ENCODE assay signal across 8 cellular contexts in genomic region chr16:85086347-85087291, GRCh38. TPM values are rescaled to one million over a fixed set of nuclear protein-coding genes. Genes with fewer than 3 reads are reported as not detected.
DNase-seq lines count a peak whose midpoint lies in the region; ATAC-seq and TF ChIP-seq lines count a peak whose summit lies in the region.

No MANE protein-coding gene starts in this region.

- no TSS peak for BruUV-seq in IMR-90 (replicated peaks; lab: Mats Ljungman, UMichigan)

- H3K9me1 ChIP-seq in IMR-90 (ENCODE audit: insufficient read depth, low read length) = no peaks in the 10 kb centered on the region

- CTCF ChIA-PET in IMR-90 (lab: Yijun Ruan, JAX) = interaction anchor here (0.6 to 1.0 kb wide), 2 partner anchors 81 to 110 kb away, joined by 3 to 4 read pairs; no protein-coding TSS in a partner anchor

- no peaks in the 10 kb centered on the region for H3K79me1 ChIP-seq in IMR-90 (ENCODE audit: low read depth in 1 of 2, low read length in 2 of 2)

- intact Hi-C loops in IMR-90 (cut with micrococcal nuclease) = loop anchor here (2.0 to 10.0 kb wide), 2 partner anchors 162 to 332 kb away; no protein-coding TSS in a partner anchor
- intact Hi-C loops in left cardiac atrium (cut with DNase I) = loop anchor here (10.0 kb wide), 2 partner anchors 72 to 332 kb away; partner anchors contain the start of gene ZDHHC7 (in 1 of the 2)
- intact Hi-C loops in sciatic nerve (cut with DNase I) = no loop called here

- ATAC-seq in IMR-90 (ENCODE audit: low read depth) (peak; percentile 60), left cardiac atrium (peak; percentile 66 to 67), sciatic nerve (peak; percentile 51), HG03097 (IDR thresholded peaks at IDR 0.05; ENCODE audit: low FRiP score, unreplicated experiment) (no peak)
- ATAC-seq in activated naive CD4-positive, alpha-beta T cell treated with anti-CD3 and anti-CD28 coated beads, Interleukin-2, amount 50 U/mL, for 72 hours = peak; percentile 85 to 86

- no peak overlapping the region for H3K23ac ChIP-seq in IMR-90 (ENCODE audit: low read depth, low read length)

- H3K4me1 ChIP-seq in IMR-90 (ENCODE audit: control insufficient read depth, insufficient read depth, low read length) = peaks cover 2% of the 10 kb centered on the region; the same call in 1 of the 2 replicates

- H3K9me3 ChIP-seq in IMR-90 (ENCODE audit: control insufficient read depth, insufficient read depth, low read length) = no peaks in the 10 kb centered on the region

- peak overlapping the region; percentile 47 for H2AK9ac ChIP-seq in IMR-90 (replicated peaks; ENCODE audit: low read depth, low read length, poor library complexity)

- dilution Hi-C loops in IMR-90 (cut with HindIII; ENCODE audit: low sequenced_read_pairs, unreplicated experiment) = no loop called here

- H3K27ac ChIP-seq in IMR-90 (ENCODE audit: insufficient read depth, low read length) = no peak overlapping the region

- no peak overlapping the region for H2BK5ac ChIP-seq in IMR-90 (ENCODE audit: low read depth, low read length, poor library complexity, severe bottlenecking)

- POLR2A ChIA-PET in IMR-90 (lab: Charles Lee; ENCODE audit: unreplicated experiment) = no interaction called here

- H3K14ac ChIP-seq in IMR-90 (replicated peaks; ENCODE audit: low read depth, low read length) = no peak overlapping the region

- H2BK15ac ChIP-seq in IMR-90 (ENCODE audit: low read depth, low read length) = no peak overlapping the region

- no peak overlapping the region for H2BK20ac ChIP-seq in IMR-90 (ENCODE audit: low read depth, low read length)

- H3K4ac ChIP-seq in IMR-90 (ENCODE audit: low read depth, low read length) = peak overlapping the region; percentile 2; the same call in 1 of the 2 replicates

- peak; percentile 63 for TF ChIP-seq CTCF in IMR-90 (conservative IDR thresholded peaks at IDR 0.05; ENCODE audit: low read depth, low read length)

- WGBS in IMR-90 (ENCODE audit: extremely low coverage in 2 of 2, insufficient read length in 1 of 2), 2 experiments = 82% methylated on average over 16 of the region's 37 CpGs; no CpG with 5 or more reads in 1 of the 2 experiments

- peak overlapping the region in 1 of 2 experiments; percentile 47; a peak in 1 of 4 replicates for H4K8ac ChIP-seq in IMR-90 (ENCODE audit: low read depth in 2 of 2, low read length in 2 of 2)

- no peak overlapping the region for H3K9ac ChIP-seq in IMR-90 (ENCODE audit: low read depth, low read length)

- no peaks in the 10 kb centered on the region for H3K27me3 ChIP-seq in IMR-90 (ENCODE audit: control insufficient read depth, insufficient read depth, low read length)

- H3K4me2 ChIP-seq in IMR-90 (ENCODE audit: low read depth, low read length) = no peak overlapping the region

- no peak overlapping the region for H3K18ac ChIP-seq in IMR-90 (ENCODE audit: low read depth, low read length)

- H3K4me3 ChIP-seq in IMR-90 (ENCODE audit: insufficient read depth, low read depth, low read length) = no peak overlapping the region

- H4K5ac ChIP-seq in IMR-90 (ENCODE audit: low read depth, low read length) = no peak overlapping the region

- H3K36me3 Mint-ChIP-seq in activated naive CD4-positive, alpha-beta T cell treated with anti-CD3 and anti-CD28 coated beads, Interleukin-2, amount 50 U/mL, for 72 hours = no peaks in the 10 kb centered on the region

- peak; percentile 67 for TF ChIP-seq RAD21 in IMR-90 (IDR thresholded peaks at IDR 0.05; ENCODE audit: low read length)

- H3K27ac Mint-ChIP-seq in activated naive CD4-positive, alpha-beta T cell treated with anti-CD3 and anti-CD28 coated beads, Interleukin-2, amount 50 U/mL, for 72 hours = no peak overlapping the region

- peaks cover 3% of the 10 kb centered on the region; the same call in 1 of the 2 replicates for H3K36me3 ChIP-seq in IMR-90 (ENCODE audit: control insufficient read depth, insufficient read depth, low read length)

- no peaks in the 10 kb centered on the region for H3K9me3 Mint-ChIP-seq in activated naive CD4-positive, alpha-beta T cell treated with anti-CD3 and anti-CD28 coated beads, Interleukin-2, amount 50 U/mL, for 72 hours

- no peaks in the 10 kb centered on the region for H4K20me1 ChIP-seq in IMR-90 (ENCODE audit: insufficient read depth, low read length)

- no peak overlapping the region; the same call in 1 of the 2 replicates for H2BK120ac ChIP-seq in IMR-90 (ENCODE audit: low read depth, low read length)

- peak overlapping the region; percentile 13 for H2AFZ ChIP-seq in IMR-90 (replicated peaks; ENCODE audit: low read length, poor library complexity)

- peak overlapping the region; percentile 2 for H2AK5ac ChIP-seq in IMR-90 (ENCODE audit: low read depth, low read length)

- DNase-seq in NCI-H2081 (lab: John Stamatoyannopoulos, UW) (peak; percentile 38 to 48), NCI-H2081 treated with DMSO at 0.1 percent for 48 hours (lab: John Stamatoyannopoulos, UW) (no peak), IMR-90 (peak; percentile 46), SKM-1 (lab: John Stamatoyannopoulos, UW; ENCODE audit: unreplicated experiment) (peak; percentile 17), left cardiac atrium (peak; percentile 85), sciatic nerve (ENCODE audit: low spot score) (no peak)
- peak; percentile 63 to 80 for DNase-seq in activated naive CD4-positive, alpha-beta T cell treated with anti-CD3 and anti-CD28 coated beads, Interleukin-2, amount 50 U/mL, for 72 hours (ENCODE audit: low spot score in 2 of 2)

- no peak overlapping the region for H3K56ac ChIP-seq in IMR-90 (ENCODE audit: extremely low read depth, insufficient read depth, low read length)

- H4K91ac ChIP-seq in IMR-90 (ENCODE audit: insufficient read depth, low read depth, low read length) = no peak overlapping the region

- no peak for TF ChIP-seq POLR2A in IMR-90 (IDR thresholded peaks at IDR 0.05; ENCODE audit: low read depth, low read length)

- in situ Hi-C loops in IMR-90 (cut with MboI; ENCODE audit: low sequenced_read_pairs) = no loop called here

TF ChIP-seq in IMR-90, 13 proteins besides CTCF, POLR2A, EP300 and RAD21:
- TF ChIP-seq CEBPB (IDR thresholded peaks at IDR 0.05; ENCODE audit: low read depth, low read length) (no peak), SMC3 (IDR thresholded peaks at IDR 0.05; ENCODE audit: low read depth, low read length) (peak; percentile 79), BHLHE40 (IDR thresholded peaks at IDR 0.05; ENCODE audit: low read depth, low read length) (no peak), FOS (IDR thresholded peaks at IDR 0.05; ENCODE audit: low read depth, low read length) (no peak), USF2 (IDR thresholded peaks at IDR 0.05; ENCODE audit: low read depth, low read length) (no peak)
TF ChIP-seq in IMR-90: peak in this region for 1.

RNA-seq across cellular contexts. Expression of gene CIBAR2, which starts 25.7 kb away (rescaled TPM):
- total RNA-seq in IMR-90 (2012; rRNA removed) = 0.18 TPM in 1 of 2 replicates, not detected in the other
- polyA plus RNA-seq in IMR-90 (2012; rRNA removed) = 0.16 and 0.24 TPM in 2 replicates
- polyA plus RNA-seq in IMR-90 (2012; cell fraction: cytosol; rRNA removed) = not detected in 2 replicates
- polyA plus RNA-seq in IMR-90 (2012; cell fraction: nucleus; rRNA removed; ENCODE audit: low replicate concordance) = 2.0 and 3.7 TPM in 2 replicates
- not detected for total RNA-seq in activated naive CD4-positive, alpha-beta T cell treated with anti-CD3 and anti-CD28 coated beads, Interleukin-2, amount 50 U/mL, for 72 hours
- not detected for total RNA-seq in left cardiac atrium
- not detected for total RNA-seq in sciatic nerve

RNA-seq across cellular contexts. Expression of gene KIAA0513, which starts 59.0 kb away (rescaled TPM):
- total RNA-seq in IMR-90 (2012; rRNA removed) = 9.5 and 10.3 TPM in 2 replicates
- polyA plus RNA-seq in IMR-90 (2012; rRNA removed) = 9.5 and 11.4 TPM in 2 replicates
- polyA plus RNA-seq in IMR-90 (2012; cell fraction: cytosol; rRNA removed) = 5.7 and 7.2 TPM in 2 replicates
- 10.8 and 15.5 TPM in 2 replicates for polyA plus RNA-seq in IMR-90 (2012; cell fraction: nucleus; rRNA removed; ENCODE audit: low replicate concordance)
- total RNA-seq in activated naive CD4-positive, alpha-beta T cell treated with anti-CD3 and anti-CD28 coated beads, Interleukin-2, amount 50 U/mL, for 72 hours = 10 to 100 TPM in 1 of 2 donors, 1 to 10 TPM in 1; 5.5 to 15.0 TPM
- 10 to 100 TPM in 1 of 2 donors, 1 to 10 TPM in 1; 9.2 to 10.4 TPM for total RNA-seq in left cardiac atrium
- 12.6 TPM for total RNA-seq in sciatic nerve

Comparison
In these comparisons a context has a peak if more than half of its experiments do, and no peak if none do; other contexts are left out.
1. DNase-seq: peak in NCI-H2081 (2 of 2), IMR-90 (single experiment), SKM-1 (single experiment), activated naive CD4-positive, alpha-beta T cell treated with anti-CD3 and anti-CD28 coated beads, Interleukin-2, amount 50 U/mL, for 72 hours (2 of 2) and left cardiac atrium (single experiment); none in NCI-H2081 treated with DMSO at 0.1 percent for 48 hours (single experiment) and sciatic nerve (single experiment).